In the genomic region with DNA sequence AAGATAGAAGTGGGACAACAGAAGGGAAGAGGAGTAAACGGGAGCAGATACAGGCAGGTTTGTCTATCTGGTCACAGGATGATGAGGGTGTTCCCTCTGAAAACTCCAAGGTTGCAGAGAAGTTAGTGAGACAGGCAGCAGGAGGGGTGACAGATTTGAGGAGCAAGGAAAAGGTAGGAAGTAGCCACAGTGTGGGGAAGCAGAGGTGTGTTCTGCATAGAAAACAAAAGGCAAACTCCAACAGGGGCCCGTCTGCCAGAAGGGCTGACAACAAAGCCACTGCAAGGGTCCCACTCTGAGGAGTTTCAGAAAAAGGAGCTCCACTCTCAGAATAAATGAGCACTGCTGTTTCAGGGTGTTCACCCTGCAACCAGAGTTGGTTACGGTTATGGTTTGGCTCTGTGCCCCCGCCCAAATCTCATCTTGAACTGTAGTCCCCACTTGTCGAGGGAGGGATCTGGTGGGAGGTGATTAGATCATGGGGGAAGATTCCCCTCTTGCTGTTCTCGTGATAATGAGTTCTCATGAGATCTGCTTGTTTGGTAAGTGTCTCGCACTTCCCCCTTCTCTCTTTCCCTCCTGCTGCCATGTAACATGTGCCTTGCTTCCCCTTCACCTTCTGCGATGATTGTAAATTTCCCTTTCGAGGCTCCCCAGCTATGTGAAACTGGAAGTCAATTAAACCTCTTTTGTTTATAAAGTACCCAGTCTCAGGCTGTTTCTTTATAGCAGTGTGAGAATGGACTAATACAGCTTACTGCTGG, we compare ENCODE assay signal across 17 cellular contexts. TPM values are rescaled to one million over a fixed set of nuclear protein-coding genes. Genes with fewer than 3 reads are reported as not detected.
A peak's percentile ranks its signal among the peaks of the same experiment; 100 is the strongest.
DNase-seq lines count a peak whose midpoint lies in the region; ATAC-seq and TF ChIP-seq lines count a peak whose summit lies in the region.
"Had no signal": no experiment of that assay in that cellular context is flagged by ENCODE, and none has a peak within 500 bp of the region (broad histone marks: within the 10 kb centered on the region; RNA-seq: fewer than 3 reads in every experiment).

No MANE protein-coding gene starts in this region.

- no peak overlapping the region for H2AK5ac ChIP-seq in IMR-90 (ENCODE audit: low read depth, low read length)

- no peak overlapping the region for H2BK120ac ChIP-seq in IMR-90 (ENCODE audit: low read depth, low read length)

- ATAC-seq in IMR-90 (ENCODE audit: low read depth), result no peak
- ATAC-seq in stimulated activated effector memory CD8-positive, alpha-beta T cell treated with anti-CD3 and anti-CD28 coated beads, Interleukin-12 subunit alpha, Interleukin-12 subunit beta, amount 100 ng/mL, for 72 hours, result peak; percentile 32
- ATAC-seq in HG03097 (IDR thresholded peaks at IDR 0.05; ENCODE audit: low FRiP score, unreplicated experiment), result no peak
- ATAC-seq: activated CD4-positive, alpha-beta T cell treated with anti-CD3 and anti-CD28 coated beads for 36 hours; activated T-cell treated with anti-CD3 and anti-CD28 coated beads, Interleukin-2, amount 50 U/mL, for 72 hours; left ventricle myocardium superior had no signal

- no peak overlapping the region for H4K5ac ChIP-seq in IMR-90 (ENCODE audit: low read depth, low read length)

- intact Hi-C loops in IMR-90 (cut with micrococcal nuclease) (no loop called here), transverse colon (cut with DNase I; ENCODE audit: low total_unique reads) (no loop called here)

- H3K36me3 ChIP-seq in IMR-90 (ENCODE audit: control insufficient read depth, insufficient read depth, low read length) (no peaks in the 10 kb centered on the region), transverse colon (no peaks in the 10 kb centered on the region)

- no peak for TF ChIP-seq RAD21 in IMR-90 (IDR thresholded peaks at IDR 0.05; ENCODE audit: low read length)

- H4K91ac ChIP-seq in IMR-90 (ENCODE audit: insufficient read depth, low read depth, low read length), result no peak overlapping the region

- TF ChIP-seq CTCF in IMR-90 (conservative IDR thresholded peaks at IDR 0.05; ENCODE audit: low read depth, low read length) (no peak), transverse colon (IDR thresholded peaks at IDR 0.05) (no peak)

- no peak overlapping the region for H3K9ac ChIP-seq in IMR-90 (ENCODE audit: low read depth, low read length)

- H3K18ac ChIP-seq in IMR-90 (ENCODE audit: low read depth, low read length), result no peak overlapping the region

- TF ChIP-seq POLR2A in IMR-90 (IDR thresholded peaks at IDR 0.05; ENCODE audit: low read depth, low read length), result no peak
- no peak for TF ChIP-seq POLR2A in transverse colon (IDR thresholded peaks at IDR 0.05)

- H3K36me3 Mint-ChIP-seq in stimulated activated effector memory CD8-positive, alpha-beta T cell treated with anti-CD3 and anti-CD28 coated beads, Interleukin-12 subunit alpha, Interleukin-12 subunit beta, amount 100 ng/mL, for 72 hours, result no peaks in the 10 kb centered on the region

- H3K4me3 Mint-ChIP-seq in stimulated activated effector memory CD8-positive, alpha-beta T cell treated with anti-CD3 and anti-CD28 coated beads, Interleukin-12 subunit alpha, Interleukin-12 subunit beta, amount 100 ng/mL, for 72 hours, result no peak overlapping the region
- H3K4me3 Mint-ChIP-seq: activated CD4-positive, alpha-beta T cell treated with anti-CD3 and anti-CD28 coated beads for 36 hours; activated T-cell treated with anti-CD3 and anti-CD28 coated beads, Interleukin-2, amount 50 U/mL, for 72 hours; neural crest cell had no signal

- no peaks in the 10 kb centered on the region for H3K4me1 Mint-ChIP-seq in stimulated activated effector memory CD8-positive, alpha-beta T cell treated with anti-CD3 and anti-CD28 coated beads, Interleukin-12 subunit alpha, Interleukin-12 subunit beta, amount 100 ng/mL, for 72 hours
- H3K4me1 Mint-ChIP-seq: activated CD4-positive, alpha-beta T cell treated with anti-CD3 and anti-CD28 coated beads for 36 hours had no signal

- no peak overlapping the region for H3K27ac Mint-ChIP-seq in stimulated activated effector memory CD8-positive, alpha-beta T cell treated with anti-CD3 and anti-CD28 coated beads, Interleukin-12 subunit alpha, Interleukin-12 subunit beta, amount 100 ng/mL, for 72 hours
- H3K27ac Mint-ChIP-seq: activated CD4-positive, alpha-beta T cell treated with anti-CD3 and anti-CD28 coated beads for 36 hours; activated T-cell treated with anti-CD3 and anti-CD28 coated beads, Interleukin-2, amount 50 U/mL, for 72 hours had no signal

- whole genome bisulfite sequencing in IMR-90 (ENCODE audit: extremely low coverage in 2 of 2, insufficient read length in 1 of 2), 2 experiments, result 90% methylated on average over 2 of the region's 9 CpGs; no CpG with 5 or more reads in 1 of the 2 experiments
- 57 to 59% methylated on average over 8 to 9 of the region's 9 CpGs for WGBS in transverse colon (ENCODE audit: low coverage in 1 of 2), 2 donors

- H2BK5ac ChIP-seq in IMR-90 (ENCODE audit: low read depth, low read length, poor library complexity, severe bottlenecking), result no peak overlapping the region

- H3K9me3 ChIP-seq in IMR-90 (ENCODE audit: control insufficient read depth, insufficient read depth, low read length), result no peaks in the 10 kb centered on the region
- H3K9me3 ChIP-seq in transverse colon, result no peaks in the 10 kb centered on the region

- no peak overlapping the region for H3K4ac ChIP-seq in IMR-90 (ENCODE audit: low read depth, low read length)

- no peaks in the 10 kb centered on the region for H3K9me3 Mint-ChIP-seq in stimulated activated effector memory CD8-positive, alpha-beta T cell treated with anti-CD3 and anti-CD28 coated beads, Interleukin-12 subunit alpha, Interleukin-12 subunit beta, amount 100 ng/mL, for 72 hours
- H3K9me3 Mint-ChIP-seq: activated T-cell treated with anti-CD3 and anti-CD28 coated beads, Interleukin-2, amount 50 U/mL, for 72 hours; neural crest cell had no signal

- no peak overlapping the region for H3K27ac ChIP-seq in IMR-90 (ENCODE audit: insufficient read depth, low read length)
- no peak overlapping the region for H3K27ac ChIP-seq in transverse colon
- H3K27ac ChIP-seq: 22Rv1 had no signal

- no peaks in the 10 kb centered on the region for H4K20me1 ChIP-seq in IMR-90 (ENCODE audit: insufficient read depth, low read length)

- POLR2A ChIA-PET in IMR-90 (lab: Charles Lee; ENCODE audit: unreplicated experiment), result no interaction called here

- dilution Hi-C loops in IMR-90 (cut with HindIII; ENCODE audit: low sequenced_read_pairs, unreplicated experiment), result no loop called here

- no peak overlapping the region for H2AFZ ChIP-seq in IMR-90 (replicated peaks; ENCODE audit: low read length, poor library complexity)

- CTCF ChIA-PET in IMR-90 (lab: Yijun Ruan, JAX), result interaction anchor here (0.6 to 0.7 kb wide), 2 partner anchors 13 to 72 kb away, joined by 3 read pairs; no protein-coding TSS in a partner anchor

- BruUV-seq in IMR-90 (replicated peaks; lab: Mats Ljungman, UMichigan), result no TSS peak

- TF ChIP-seq EP300 in transverse colon (IDR thresholded peaks at IDR 0.05; ENCODE audit: low read depth), result no peak

- peaks cover 44 to 52% of the 10 kb centered on the region in 2 experiments for H3K79me1 ChIP-seq in IMR-90 (ENCODE audit: low read depth in 1 of 2, low read length in 2 of 2)

- H3K4me1 ChIP-seq in IMR-90 (ENCODE audit: control insufficient read depth, insufficient read depth, low read length), result peaks cover 13% of the 10 kb centered on the region
- peaks cover 0 to 38% (median 7%) of the 10 kb centered on the region in 4 donors for H3K4me1 ChIP-seq in transverse colon

- H3K9me1 ChIP-seq in IMR-90 (ENCODE audit: insufficient read depth, low read length), result peaks cover 10% of the 10 kb centered on the region

- H3K27me3 ChIP-seq in IMR-90 (ENCODE audit: control insufficient read depth, insufficient read depth, low read length) (no peaks in the 10 kb centered on the region), transverse colon (no peaks in the 10 kb centered on the region)

- H3K4me2 ChIP-seq in IMR-90 (ENCODE audit: low read depth, low read length), result peak overlapping the region; percentile 30

- no peak overlapping the region for H2AK9ac ChIP-seq in IMR-90 (replicated peaks; ENCODE audit: low read depth, low read length, poor library complexity)

- in situ Hi-C loops in IMR-90 (cut with MboI; ENCODE audit: low sequenced_read_pairs), result no loop called here
- in situ Hi-C loops in transverse colon (cut with MboI; ENCODE audit: low pct_ligation_motif_present in 1 of 4, low pct_unique_long_range_greater_than_20kb in 1 of 4, low sequenced_read_pairs in 3 of 4), result no loop called here

- H4K8ac ChIP-seq in IMR-90 (ENCODE audit: low read depth in 2 of 2, low read length in 2 of 2), result no peak overlapping the region

- no peak overlapping the region for H2BK20ac ChIP-seq in IMR-90 (ENCODE audit: low read depth, low read length)

- H3K14ac ChIP-seq in IMR-90 (replicated peaks; ENCODE audit: low read depth, low read length), result peak overlapping the region; percentile 29; the same call in 1 of the 2 replicates

- peak; percentile 36 for DNase-seq in DMS 273 (lab: John Stamatoyannopoulos, UW; ENCODE audit: unreplicated experiment)
- DNase-seq in DMS 273 treated with DMSO at 0.1 percent for 48 hours (lab: John Stamatoyannopoulos, UW), result no peak
- DNase-seq in IMR-90, result no peak
- peak; percentile 11 for DNase-seq in astrocyte of the hippocampus (ENCODE audit: low read depth, low spot score)
- DNase-seq in stimulated activated effector memory CD8-positive, alpha-beta T cell treated with anti-CD3 and anti-CD28 coated beads, Interleukin-12 subunit alpha, Interleukin-12 subunit beta, amount 100 ng/mL, for 72 hours (ENCODE audit: low spot score in 2 of 2), result no peak
- no peak for DNase-seq in stimulated activated naive CD4-positive, alpha-beta T cell (lab: John Stamatoyannopoulos, UW)
- no peak for DNase-seq in transverse colon
- DNase-seq: activated CD4-positive, alpha-beta T cell treated with anti-CD3 and anti-CD28 coated beads for 36 hours; activated T-cell treated with anti-CD3 and anti-CD28 coated beads, Interleukin-2, amount 50 U/mL, for 72 hours; left ventricle myocardium superior; NCI-H1092; NCI-H524; stimulated activated CD4-positive, alpha-beta T cell treated with anti-CD3 and anti-CD28 coated beads, Interleukin-12 subunit alpha, Interleukin-12 subunit beta, amount 100 ng/mL, for 4 hours; trophoblast cell had no signal

- no peak overlapping the region for H3K23ac ChIP-seq in IMR-90 (ENCODE audit: low read depth, low read length)

- no peak overlapping the region for H3K56ac ChIP-seq in IMR-90 (ENCODE audit: extremely low read depth, insufficient read depth, low read length)

- no peak overlapping the region for H2BK15ac ChIP-seq in IMR-90 (ENCODE audit: low read depth, low read length)

- H3K4me3 ChIP-seq in IMR-90 (ENCODE audit: insufficient read depth, low read depth, low read length), result no peak overlapping the region
- H3K4me3 ChIP-seq in transverse colon, result no peak overlapping the region

TF ChIP-seq in IMR-90, 13 proteins besides CTCF, POLR2A, EP300 and RAD21 (continues in another document):
- TF ChIP-seq MAZ (IDR thresholded peaks at IDR 0.05; ENCODE audit: borderline replicate concordance, low read depth, low read length), result no peak

RNA-seq across cellular contexts. Expression of a gene that starts 32.1 kb away (rescaled TPM):
- total RNA-seq in IMR-90 (2012; rRNA removed), result 4.8 and 5.8 TPM in 2 replicates
- 2.7 and 3.2 TPM in 2 replicates for polyA plus RNA-seq in IMR-90 (2012; rRNA removed)
- 1.4 and 4.5 TPM in 2 replicates for polyA plus RNA-seq in IMR-90 (2012; cell fraction: cytosol; rRNA removed)
- polyA plus RNA-seq in IMR-90 (2012; cell fraction: nucleus; rRNA removed; ENCODE audit: low replicate concordance), result 2.5 and 4.0 TPM in 2 replicates
- 10 to 100 TPM in 2 of 4 donors, 1 to 10 TPM in 2; 4.0 to 19.8 (median 9.8) TPM for total RNA-seq in transverse colon
- total RNA-seq: activated T-cell treated with anti-CD3 and anti-CD28 coated beads, Interleukin-2, amount 50 U/mL, for 72 hours had no signal

Comparison
In these comparisons a context has a peak if more than half of its experiments do, and no peak if none do; other contexts are left out.
1. DNase-seq: peak in DMS 273 (single experiment) and astrocyte of the hippocampus (single experiment); none in DMS 273 treated with DMSO at 0.1 percent for 48 hours (single experiment), IMR-90 (single experiment), stimulated activated effector memory CD8-positive, alpha-beta T cell treated with anti-CD3 and anti-CD28 coated beads, Interleukin-12 subunit alpha, Interleukin-12 subunit beta, amount 100 ng/mL, for 72 hours (0 of 2), stimulated activated naive CD4-positive, alpha-beta T cell (0 of 6) and transverse colon (single experiment).